Comparison of ENCODE assay signal across 10 cellular contexts in genomic region chr19:58009301-58009665, GRCh38. TPM values are rescaled to one million over a fixed set of nuclear protein-coding genes. Genes with fewer than 3 reads are reported as not detected.
A peak's percentile ranks its signal among the peaks of the same experiment; 100 is the strongest.
DNase-seq lines count a peak whose midpoint lies in the region; ATAC-seq, FAIRE-seq and TF ChIP-seq lines count a peak whose summit lies in the region.
"Had no signal": no experiment of that assay in that cellular context is flagged by ENCODE, and none has a peak within 500 bp of the region (broad histone marks: within the 10 kb centered on the region; RNA-seq: fewer than 3 reads in every experiment).

No MANE protein-coding gene starts in this region.

- no peak for TF ChIP-seq POLR2A in GM12892 (IDR thresholded peaks at IDR 0.05; ENCODE audit: low read depth, low read length)

- H3K4me1 ChIP-seq in skeletal muscle satellite cell (ENCODE audit: control insufficient read depth, insufficient read depth, low read length), result peaks cover 3% of the 10 kb centered on the region

- CTCF ChIA-PET in activated CD4-positive, alpha-beta memory T cell treated with anti-CD3 and anti-CD28 coated beads, Interleukin-2, amount 10 ng/mL, durations not matched to agents 7 days and 5 days (lab: Charles Lee), result no interaction called here

- no peak for FAIRE-seq in GM12892 (lab: Jason Lieb, UNC)

- H3K4me1 Mint-ChIP-seq in activated CD4-positive, alpha-beta memory T cell treated with anti-CD3 and anti-CD28 coated beads, Interleukin-2, amount 10 ng/mL, durations not matched to agents 7 days and 5 days, result peaks cover 8% of the 10 kb centered on the region

- peaks cover 64% of the 10 kb centered on the region for H3K9me3 Mint-ChIP-seq in activated CD4-positive, alpha-beta memory T cell treated with anti-CD3 and anti-CD28 coated beads, Interleukin-2, amount 10 ng/mL, durations not matched to agents 7 days and 5 days

- H3K27me3 ChIP-seq in skeletal muscle satellite cell (ENCODE audit: control insufficient read depth, insufficient read depth, low read length), result no peaks in the 10 kb centered on the region

- H3K27me3 Mint-ChIP-seq in activated CD4-positive, alpha-beta memory T cell treated with anti-CD3 and anti-CD28 coated beads, Interleukin-2, amount 10 ng/mL, durations not matched to agents 7 days and 5 days, result no peaks in the 10 kb centered on the region

- no peak for TF ChIP-seq CTCF in fibroblast of villous mesenchyme (IDR thresholded peaks at IDR 0.05; ENCODE audit: insufficient read depth, low read depth, low read length)

- H3K4me3 ChIP-seq in fibroblast of villous mesenchyme (ENCODE audit: low read depth, low read length) (peak overlapping the region; percentile 52), skeletal muscle satellite cell (ENCODE audit: low read length) (peak overlapping the region; percentile 67)

- H3K36me3 ChIP-seq in skeletal muscle satellite cell (ENCODE audit: insufficient read depth, low read length), result peaks cover 28% of the 10 kb centered on the region

- DNase-seq in activated CD4-positive, alpha-beta memory T cell treated with anti-CD3 and anti-CD28 coated beads, Interleukin-2, amount 10 ng/mL, durations not matched to agents 7 days and 5 days, result no peak
- DNase-seq in fibroblast of villous mesenchyme (ENCODE audit: low read depth) (no peak), NCI-H146 treated with DMSO at 0.1 percent for 48 hours (lab: John Stamatoyannopoulos, UW; ENCODE audit: unreplicated experiment) (no peak), nucleus accumbens (lab: John Stamatoyannopoulos, UW) (no peak), GM12892 (ENCODE audit: insufficient read length) (no peak), NCI-H2107 (lab: John Stamatoyannopoulos, UW) (no peak)

- peaks cover 37% of the 10 kb centered on the region for H3K9me3 ChIP-seq in skeletal muscle satellite cell (replicated peaks; ENCODE audit: low read length)

- peak; percentile 25 for ATAC-seq in GM19395 (IDR thresholded peaks at IDR 0.05; ENCODE audit: unreplicated experiment)

- peak overlapping the region; percentile 85 for H3K4me2 ChIP-seq in skeletal muscle satellite cell (ENCODE audit: low read length)

- H3K9ac ChIP-seq in skeletal muscle satellite cell (ENCODE audit: low read depth, low read length), result no peak overlapping the region

- no peak overlapping the region for H3K27ac Mint-ChIP-seq in activated CD4-positive, alpha-beta memory T cell treated with anti-CD3 and anti-CD28 coated beads, Interleukin-2, amount 10 ng/mL, durations not matched to agents 7 days and 5 days
- H3K27ac Mint-ChIP-seq: endodermal cell had no signal

- POLR2A ChIA-PET in activated CD4-positive, alpha-beta memory T cell treated with anti-CD3 and anti-CD28 coated beads, Interleukin-2, amount 10 ng/mL, durations not matched to agents 7 days and 5 days (lab: Charles Lee), result no interaction called here

- H3K4me3 Mint-ChIP-seq in activated CD4-positive, alpha-beta memory T cell treated with anti-CD3 and anti-CD28 coated beads, Interleukin-2, amount 10 ng/mL, durations not matched to agents 7 days and 5 days, result peak overlapping the region; percentile 60
- H3K4me3 Mint-ChIP-seq: endodermal cell had no signal

- peaks cover 48% of the 10 kb centered on the region for H3K36me3 Mint-ChIP-seq in activated CD4-positive, alpha-beta memory T cell treated with anti-CD3 and anti-CD28 coated beads, Interleukin-2, amount 10 ng/mL, durations not matched to agents 7 days and 5 days (ENCODE audit: low read depth)

RNA-seq across cellular contexts. Expression of gene ZNF606, which starts 6.7 kb away (rescaled TPM):
- 1 to 10 TPM; 9.6 to 9.7 TPM for total RNA-seq in activated CD4-positive, alpha-beta memory T cell treated with anti-CD3 and anti-CD28 coated beads, Interleukin-2, amount 10 ng/mL, durations not matched to agents 7 days and 5 days
- 13.8 and 16.8 TPM in 2 replicates for total RNA-seq in fibroblast of villous mesenchyme
- 11.4 and 12.2 TPM in 2 replicates for total RNA-seq in skeletal muscle satellite cell (2012; rRNA removed)
- 4.3 TPM for polyA plus RNA-seq in GM12892 (2012; ENCODE audit: missing spikeins)

RNA-seq across cellular contexts. Expression of gene ZSCAN1, which starts 24.5 kb away (rescaled TPM):
- not detected for total RNA-seq in activated CD4-positive, alpha-beta memory T cell treated with anti-CD3 and anti-CD28 coated beads, Interleukin-2, amount 10 ng/mL, durations not matched to agents 7 days and 5 days
- total RNA-seq in fibroblast of villous mesenchyme, result not detected in 2 replicates
- not detected in 2 replicates for total RNA-seq in skeletal muscle satellite cell (2012; rRNA removed)
- not detected for polyA plus RNA-seq in GM12892 (2012; ENCODE audit: missing spikeins)
- total RNA-seq: renal cortical epithelial cell had no signal

RNA-seq across cellular contexts. Expression of gene C19orf18, which starts 34.9 kb away (rescaled TPM):
- under 1 TPM in 1 of 2 experiments, not detected in 1; 0.40 TPM for total RNA-seq in activated CD4-positive, alpha-beta memory T cell treated with anti-CD3 and anti-CD28 coated beads, Interleukin-2, amount 10 ng/mL, durations not matched to agents 7 days and 5 days
- total RNA-seq in fibroblast of villous mesenchyme, result under 0.01 and 0.32 TPM in 2 replicates
- total RNA-seq in skeletal muscle satellite cell (2012; rRNA removed), result not detected in 2 replicates
- polyA plus RNA-seq in GM12892 (2012; ENCODE audit: missing spikeins), result 0.32 TPM

RNA-seq across cellular contexts. Expression of gene ZNF135, which starts 49.8 kb away (rescaled TPM):
- total RNA-seq in activated CD4-positive, alpha-beta memory T cell treated with anti-CD3 and anti-CD28 coated beads, Interleukin-2, amount 10 ng/mL, durations not matched to agents 7 days and 5 days, result not detected
- total RNA-seq in fibroblast of villous mesenchyme, result 1.6 and 4.3 TPM in 2 replicates
- 2.0 and 3.5 TPM in 2 replicates for total RNA-seq in skeletal muscle satellite cell (2012; rRNA removed)
- polyA plus RNA-seq in GM12892 (2012; ENCODE audit: missing spikeins), result not detected
